Comparison of ENCODE assay signal across 21 cellular contexts in the genomic region with DNA sequence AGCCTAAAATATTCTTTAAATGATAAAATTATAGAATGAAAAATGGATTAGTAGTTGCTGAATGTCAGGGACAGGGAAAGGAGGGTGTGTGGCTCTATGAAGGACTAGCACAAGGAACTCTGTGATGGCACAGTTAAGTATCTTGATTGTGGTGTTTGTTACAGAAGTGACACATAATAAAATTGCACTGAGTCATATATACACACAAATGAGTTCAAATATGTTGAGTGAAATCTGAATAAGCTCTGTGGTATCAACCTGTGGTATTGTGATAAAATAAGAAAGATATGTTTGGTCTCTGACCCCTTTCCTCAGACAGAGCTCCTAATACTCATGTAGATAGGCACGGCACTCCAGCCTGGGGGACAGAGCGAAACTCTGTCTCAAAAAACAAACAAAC.
"Had no signal": no experiment of that assay in that cellular context is flagged by ENCODE, and none has a peak within 500 bp of the region (broad histone marks: within the 10 kb centered on the region; RNA-seq: fewer than 3 reads in every experiment).

No MANE protein-coding gene starts in this region.

- H3K36me3 ChIP-seq: adrenal gland, esophagus muscularis mucosa, lower lobe of right lung, tibial artery had no signal

- H3K27ac ChIP-seq: adrenal gland, esophagus muscularis mucosa, lower lobe of right lung, tibial artery had no signal

- H3K27ac Mint-ChIP-seq: activated naive CD4-positive, alpha-beta T cell treated with anti-CD3 and anti-CD28 coated beads, Interleukin-2, amount 50 U/mL, for 72 hours; immature natural killer cell had no signal

- H3K27me3 ChIP-seq: adrenal gland, esophagus muscularis mucosa, tibial artery had no signal

- H3K36me3 Mint-ChIP-seq: activated naive CD4-positive, alpha-beta T cell treated with anti-CD3 and anti-CD28 coated beads, Interleukin-2, amount 50 U/mL, for 72 hours; immature natural killer cell had no signal

- H3K4me3 ChIP-seq: adrenal gland, esophagus muscularis mucosa, lower lobe of right lung, tibial artery had no signal

- H3K4me1 Mint-ChIP-seq: central memory CD8-positive, alpha-beta T cell; immature natural killer cell; neural crest cell had no signal

- H3K9me3 Mint-ChIP-seq: activated naive CD4-positive, alpha-beta T cell treated with anti-CD3 and anti-CD28 coated beads, Interleukin-2, amount 50 U/mL, for 72 hours; central memory CD8-positive, alpha-beta T cell had no signal

- H3K4me3 Mint-ChIP-seq: central memory CD8-positive, alpha-beta T cell; immature natural killer cell; neural crest cell had no signal

- H3K4me1 ChIP-seq: adrenal gland, esophagus muscularis mucosa, lower lobe of right lung, tibial artery had no signal

- H3K9me3 ChIP-seq: adrenal gland, esophagus muscularis mucosa, lower lobe of right lung, tibial artery had no signal

- DNase-seq: activated CD4-positive, alpha-beta T cell treated with anti-CD3 and anti-CD28 coated beads, Interleukin-2, amount 50 U/mL, for 1 hour; activated CD4-positive, CD25-positive, alpha-beta regulatory T cell treated with anti-CD3 and anti-CD28 coated beads, Interleukin-2, amount 50 U/mL, for 72 hours; activated CD8-positive, alpha-beta memory T cell treated with anti-CD3 and anti-CD28 coated beads, Interleukin-2, amount 50 U/mL, for 4 hours; activated gamma-delta T cell treated with Interleukin-2 at 50 U/mL for 16 hours; activated T-cell treated with anti-CD3 and anti-CD28 coated beads, Interleukin-2, amount 50 U/mL, for 48 hours; adrenal gland; cortex of kidney; effector CD4-positive, alpha-beta T cell; immature natural killer cell; left colon; lower lobe of right lung; midbrain; retina; stimulated activated CD4-positive, alpha-beta T cell treated with anti-CD3 and anti-CD28 coated beads, Interleukin-1b, Interleukin-23, amount 100 ng/mL, for 48 hours; stimulated activated CD8-positive, alpha-beta memory T cell treated with anti-CD3 and anti-CD28 coated beads, Interleukin-4, amount 100 ng/mL, for 48 hours; stimulated activated naive CD4-positive, alpha-beta T cell treated with Interleukin-2 at 50 U/mL for 16 hours; tibial artery had no signal

- ATAC-seq: left colon, lower lobe of right lung had no signal
